18 cellular contexts compared by ENCODE assay signal in genomic region chr14:80468331-80469122, GRCh38.
"Had no signal": no experiment of that assay in that cellular context is flagged by ENCODE, and none has a peak within 500 bp of the region (broad histone marks: within the 10 kb centered on the region; RNA-seq: fewer than 3 reads in every experiment).

No MANE protein-coding gene starts in this region.

- H3K27ac ChIP-seq: body of pancreas, ovary, thyroid gland had no signal

- H3K27me3 ChIP-seq: body of pancreas, ovary, thyroid gland had no signal

- DNase-seq: activated CD4-positive, alpha-beta T cell treated with anti-CD3 and anti-CD28 coated beads for 48 hours; activated CD8-positive, alpha-beta T cell treated with anti-CD3 and anti-CD28 coated beads for 36 hours; activated effector memory CD4-positive, alpha-beta T cell treated with Interleukin-2 at 50 U/mL for 16 hours; activated naive CD4-positive, alpha-beta T cell treated with anti-CD3 and anti-CD28 coated beads, Interleukin-2, amount 50 U/mL, for 16 hours; activated T-cell treated with anti-CD3 and anti-CD28 coated beads, Interleukin-2, amount 50 U/mL, for 4 hours; central memory CD4-positive, alpha-beta T cell; cortex of kidney; effector CD4-positive, alpha-beta T cell; foreskin fibroblast; glutamatergic neuron; naive B cell; ovary; stimulated activated CD4-positive, alpha-beta T cell treated with anti-CD3 and anti-CD28 coated beads, Interleukin-2, amount 100 ng/mL, for 48 hours; stimulated activated naive B cell treated with anti-CD40 and anti-IgM and Interleukin-4, amounts not matched to agents 10 μg/mL and 1 μg/mL and 100 μg/mL, for 72 hours; thyroid gland had no signal

- FAIRE-seq: endothelial cell of umbilical vein had no signal

- H3K4me3 ChIP-seq: body of pancreas, lung, ovary, thyroid gland had no signal

- H3K4me1 ChIP-seq: thyroid gland had no signal

- H3K9me3 ChIP-seq: body of pancreas, ovary, thyroid gland had no signal

- ATAC-seq: activated CD8-positive, alpha-beta T cell treated with anti-CD3 and anti-CD28 coated beads for 36 hours; activated T-cell treated with anti-CD3 and anti-CD28 coated beads, Interleukin-2, amount 50 U/mL, for 4 hours; body of pancreas; stimulated activated naive B cell treated with anti-CD40 and anti-IgM and Interleukin-4, amounts not matched to agents 10 μg/mL and 1 μg/mL and 100 μg/mL, for 72 hours had no signal

- H3K36me3 ChIP-seq: ovary, thyroid gland had no signal
